31 cellular contexts compared by ENCODE assay signal in genomic region chrX:49204709-49205108, GRCh38. TPM values are rescaled to one million over a fixed set of nuclear protein-coding genes. Genes with fewer than 3 reads are reported as not detected.
"Had no signal": no experiment of that assay in that cellular context is flagged by ENCODE, and none has a peak within 500 bp of the region (broad histone marks: within the 10 kb centered on the region; RNA-seq: fewer than 3 reads in every experiment).

No MANE protein-coding gene starts in this region.

- DNase-seq: activated CD4-positive, alpha-beta memory T cell treated with anti-CD3 and anti-CD28 coated beads, Interleukin-2, amount 10 ng/mL, durations not matched to agents 7 days and 5 days; activated CD4-positive, alpha-beta T cell treated with anti-CD3 and anti-CD28 coated beads for 1 hour; activated CD4-positive, alpha-beta T cell treated with anti-CD3 and anti-CD28 coated beads for 48 hours; activated CD4-positive, CD25-positive, alpha-beta regulatory T cell; activated CD8-positive, alpha-beta memory T cell treated with anti-CD3 and anti-CD28 coated beads for 24 hours; activated CD8-positive, alpha-beta memory T cell treated with anti-CD3 and anti-CD28 coated beads, Interleukin-2, amount 10 ng/mL, durations not matched to agents 7 days and 5 days; activated CD8-positive, alpha-beta memory T cell treated with anti-CD3 and anti-CD28 coated beads, Interleukin-2, amount 50 U/mL, for 48 hours; activated effector memory CD4-positive, alpha-beta T cell treated with Interleukin-2 at 50 U/mL for 16 hours; activated naive CD4-positive, alpha-beta T cell treated with anti-CD3 and anti-CD28 coated beads, Interleukin-2, amount 10 ng/mL, durations not matched to agents 7 days and 5 days; activated naive CD8-positive, alpha-beta T cell treated with anti-CD3 and anti-CD28 coated beads, Interleukin-2, amount 50 U/mL, for 24 hours; activated T-cell treated with anti-CD3 and anti-CD28 coated beads, Interleukin-2, amount 50 U/mL, for 48 hours; aorta; brain microvascular endothelial cell; central memory CD4-positive, alpha-beta T cell; Kasumi-1; MG63; NCI-H1048; NCI-H1105 treated with DMSO at 0.1 percent for 48 hours; NCI-H1436; NCI-H1694; NCI-H1930; NCI-H345; NCI-H524 treated with DMSO at 0.1 percent for 48 hours; SHP77; SJCRH30; T1000; WERI-Rb-1 had no signal

- ATAC-seq: activated CD8-positive, alpha-beta memory T cell treated with anti-CD3 and anti-CD28 coated beads, Interleukin-2, amount 10 ng/mL, durations not matched to agents 7 days and 5 days; activated naive CD8-positive, alpha-beta T cell treated with anti-CD3 and anti-CD28 coated beads, Interleukin-2, amount 50 U/mL, for 24 hours; Panc1 had no signal

- H3K27me3 Mint-ChIP-seq: activated CD8-positive, alpha-beta memory T cell treated with anti-CD3 and anti-CD28 coated beads, Interleukin-2, amount 10 ng/mL, durations not matched to agents 7 days and 5 days; activated naive CD8-positive, alpha-beta T cell; activated naive CD8-positive, alpha-beta T cell treated with anti-CD3 and anti-CD28 coated beads, Interleukin-2, amount 50 U/mL, for 24 hours had no signal

- H3K27ac ChIP-seq: brain microvascular endothelial cell, SJCRH30, SK-N-MC, WERI-Rb-1 had no signal

- H3K27ac Mint-ChIP-seq: activated CD4-positive, alpha-beta memory T cell treated with anti-CD3 and anti-CD28 coated beads, Interleukin-2, amount 10 ng/mL, durations not matched to agents 7 days and 5 days; activated CD8-positive, alpha-beta memory T cell treated with anti-CD3 and anti-CD28 coated beads, Interleukin-2, amount 10 ng/mL, durations not matched to agents 7 days and 5 days; activated naive CD4-positive, alpha-beta T cell treated with anti-CD3 and anti-CD28 coated beads, Interleukin-2, amount 10 ng/mL, durations not matched to agents 7 days and 5 days; activated naive CD8-positive, alpha-beta T cell; activated naive CD8-positive, alpha-beta T cell treated with anti-CD3 and anti-CD28 coated beads, Interleukin-2, amount 50 U/mL, for 24 hours had no signal

- H3K4me3 Mint-ChIP-seq: activated CD4-positive, alpha-beta memory T cell treated with anti-CD3 and anti-CD28 coated beads, Interleukin-2, amount 10 ng/mL, durations not matched to agents 7 days and 5 days; activated CD8-positive, alpha-beta memory T cell treated with anti-CD3 and anti-CD28 coated beads, Interleukin-2, amount 10 ng/mL, durations not matched to agents 7 days and 5 days; activated naive CD4-positive, alpha-beta T cell treated with anti-CD3 and anti-CD28 coated beads, Interleukin-2, amount 10 ng/mL, durations not matched to agents 7 days and 5 days; activated naive CD8-positive, alpha-beta T cell; activated naive CD8-positive, alpha-beta T cell treated with anti-CD3 and anti-CD28 coated beads, Interleukin-2, amount 50 U/mL, for 24 hours had no signal

- H3K4me3 ChIP-seq: MG63, SJCRH30, SK-N-MC had no signal

- H3K4me1 ChIP-seq: SJCRH30 had no signal

- H3K9me3 ChIP-seq: MG63, SJCRH30 had no signal

- H3K9me3 Mint-ChIP-seq: activated CD4-positive, alpha-beta memory T cell treated with anti-CD3 and anti-CD28 coated beads, Interleukin-2, amount 10 ng/mL, durations not matched to agents 7 days and 5 days; activated naive CD4-positive, alpha-beta T cell treated with anti-CD3 and anti-CD28 coated beads, Interleukin-2, amount 10 ng/mL, durations not matched to agents 7 days and 5 days; activated naive CD8-positive, alpha-beta T cell treated with anti-CD3 and anti-CD28 coated beads, Interleukin-2, amount 50 U/mL, for 24 hours had no signal

- H3K36me3 Mint-ChIP-seq: activated CD8-positive, alpha-beta memory T cell treated with anti-CD3 and anti-CD28 coated beads, Interleukin-2, amount 10 ng/mL, durations not matched to agents 7 days and 5 days; activated naive CD4-positive, alpha-beta T cell treated with anti-CD3 and anti-CD28 coated beads, Interleukin-2, amount 10 ng/mL, durations not matched to agents 7 days and 5 days; activated naive CD8-positive, alpha-beta T cell had no signal

- H3K36me3 ChIP-seq: brain microvascular endothelial cell, MG63, SJCRH30 had no signal

- H3K27me3 ChIP-seq: brain microvascular endothelial cell, MG63, SJCRH30 had no signal

RNA-seq across cellular contexts. Expression of gene CACNA1F, which starts 28.4 kb away (rescaled TPM):
- total RNA-seq: RPMI7951, SJCRH30 had no signal
